In the genomic region with DNA sequence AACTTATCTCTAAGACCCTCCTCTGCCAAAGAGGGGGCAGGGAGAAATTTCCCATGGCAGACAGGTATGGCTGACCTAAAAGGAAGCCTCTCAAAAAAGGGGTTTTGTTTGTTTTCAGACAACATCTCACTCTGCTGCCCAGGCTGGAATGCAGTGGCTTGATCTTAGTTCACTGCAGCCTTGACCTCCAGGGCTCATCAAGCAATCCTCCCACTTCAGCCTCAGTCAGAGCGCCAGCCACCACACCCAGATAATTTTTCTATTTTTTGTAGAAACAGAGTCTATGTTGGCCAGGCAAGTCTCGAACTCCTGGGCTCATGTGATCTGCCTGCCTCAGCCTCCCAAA, we compare ENCODE assay signal across 8 cellular contexts. TPM values are rescaled to one million over a fixed set of nuclear protein-coding genes. Genes with fewer than 3 reads are reported as not detected.
A peak's percentile ranks its signal among the peaks of the same experiment; 100 is the strongest.
DNase-seq lines count a peak whose midpoint lies in the region; TF ChIP-seq lines count a peak whose summit lies in the region.

No MANE protein-coding gene starts in this region.

- H3K27ac Mint-ChIP-seq in progenitor cell of endocrine pancreas: peak overlapping the region; percentile 98

- H3K36me3 Mint-ChIP-seq in progenitor cell of endocrine pancreas (ENCODE audit: insufficient read depth): peaks cover 21% of the 10 kb centered on the region

- H3K9me3 ChIP-seq in Peyer's patch (no peaks in the 10 kb centered on the region), HAP-1 (peaks cover 7% of the 10 kb centered on the region; the same call in 1 of the 2 replicates)

- H3K27me3 ChIP-seq in Peyer's patch (no peaks in the 10 kb centered on the region), HAP-1 (ENCODE audit: low read depth) (no peaks in the 10 kb centered on the region)

- TF ChIP-seq CTCF in GM12865 (IDR thresholded peaks at IDR 0.05; ENCODE audit: insufficient read depth, low read depth, low read length, missing control alignments): no peak
- TF ChIP-seq CTCF in Peyer's patch (IDR thresholded peaks at IDR 0.05): no peak
- no peak for TF ChIP-seq CTCF in progenitor cell of endocrine pancreas (IDR thresholded peaks at IDR 0.05; ENCODE audit: unreplicated experiment)

- peaks cover 2% of the 10 kb centered on the region for H3K9me3 Mint-ChIP-seq in progenitor cell of endocrine pancreas (ENCODE audit: low read depth)

- H3K4me3 Mint-ChIP-seq in progenitor cell of endocrine pancreas (ENCODE audit: low read depth): peak overlapping the region; percentile 99

- in situ Hi-C loops in HAP-1 (cut with MboI; ENCODE audit: low sequenced_read_pairs): no loop called here

- peak in 1 of 2 donors; percentile 10 for TF ChIP-seq POLR2A in Peyer's patch (IDR thresholded peaks at IDR 0.05)

- peaks cover 59% of the 10 kb centered on the region for H3K4me1 Mint-ChIP-seq in progenitor cell of endocrine pancreas (ENCODE audit: low read depth)

- H3K4me3 ChIP-seq in GM12865 (ENCODE audit: low read depth, low read length): peak overlapping the region; percentile 60
- H3K4me3 ChIP-seq in Peyer's patch: peak overlapping the region; percentile 75 to 96 (median 86)
- H3K4me3 ChIP-seq in HAP-1: no peak overlapping the region

- DNase-seq in GM12865 (ENCODE audit: low read depth) (no peak), Peyer's patch (peak in 1 of 3 donors; percentile 19), epithelial cell of prostate (ENCODE audit: low read depth, low spot score) (no peak), progenitor cell of endocrine pancreas (ENCODE audit: low spot score, unreplicated experiment) (no peak), SW480 (ENCODE audit: low spot score) (no peak), HAP-1 (ENCODE audit: low spot score in 2 of 2) (no peak), iPS-NIHi7 (ENCODE audit: extremely low spot score) (no peak), cerebellar cortex (ENCODE audit: low spot score) (no peak)

- H3K4me1 ChIP-seq in Peyer's patch (peaks cover 0 to 49% (median 20%) of the 10 kb centered on the region in 4 donors), HAP-1 (peaks cover 32% of the 10 kb centered on the region)

- peaks cover 0 to 28% (median 0%) of the 10 kb centered on the region in 3 donors for H3K36me3 ChIP-seq in Peyer's patch
- H3K36me3 ChIP-seq in HAP-1 (replicated peaks): peaks cover 60% of the 10 kb centered on the region

- no peaks in the 10 kb centered on the region for H3K27me3 Mint-ChIP-seq in progenitor cell of endocrine pancreas

- peak overlapping the region; percentile 99 to 100 (median 99) for H3K27ac ChIP-seq in Peyer's patch
- H3K27ac ChIP-seq in epithelial cell of prostate: peak overlapping the region; percentile 93

RNA-seq across cellular contexts. Expression of a gene that starts 3.8 kb away (rescaled TPM):
- 100 to 1,000 TPM; 201 to 515 (median 470) TPM for total RNA-seq in Peyer's patch
- 258 and 274 TPM in 2 replicates for total RNA-seq in progenitor cell of endocrine pancreas
